ENCODE assay signal across 26 cellular contexts in genomic region chr10:129417882-129418281, GRCh38. TPM values are rescaled to one million over a fixed set of nuclear protein-coding genes. Genes with fewer than 3 reads are reported as not detected.
DNase-seq lines count a peak whose midpoint lies in the region; ATAC-seq, FAIRE-seq and TF ChIP-seq lines count a peak whose summit lies in the region.
"Had no signal": no experiment of that assay in that cellular context is flagged by ENCODE, and none has a peak within 500 bp of the region (broad histone marks: within the 10 kb centered on the region; RNA-seq: fewer than 3 reads in every experiment).

No MANE protein-coding gene starts in this region.

- H3K36me3 ChIP-seq in heart left ventricle (no peaks in the 10 kb centered on the region), heart right ventricle (no peaks in the 10 kb centered on the region), pancreas (no peaks in the 10 kb centered on the region)
- H3K36me3 ChIP-seq: stomach had no signal

- H3K4me3 ChIP-seq in heart left ventricle (peak overlapping the region in 2 of 12 donors; percentile 2 to 22), heart right ventricle (peak overlapping the region in 1 of 10 donors; percentile 20), pancreas (no peak overlapping the region)
- H3K4me3 ChIP-seq: GM12878, skin epidermis, stomach had no signal

- H3K4me1 ChIP-seq in heart left ventricle (peaks cover 0 to 21% (median 4%) of the 10 kb centered on the region in 12 donors), heart right ventricle (peaks cover 0 to 38% (median 11%) of the 10 kb centered on the region in 9 donors), pancreas (no peaks in the 10 kb centered on the region)
- H3K4me1 ChIP-seq: stomach had no signal

- peaks cover 0 to 8% (median 0%) of the 10 kb centered on the region in 9 donors for H3K27me3 ChIP-seq in heart left ventricle
- H3K27me3 ChIP-seq in heart right ventricle, result peaks cover 0 to 14% (median 7%) of the 10 kb centered on the region in 7 donors
- peaks cover 0 to 5% (median 0%) of the 10 kb centered on the region in 4 donors for H3K27me3 ChIP-seq in pancreas

- TF ChIP-seq POLR2A in heart left ventricle (IDR thresholded peaks at IDR 0.05), result no peak

- DNase-seq in heart left ventricle (peak in 3 of 5 donors; percentile 37 to 65 (median 52)), Right ventricle myocardium inferior (ENCODE audit: missing footprints) (no peak), SW480 (ENCODE audit: low spot score) (peak; percentile 32), heart right ventricle (peak in 1 of 2 donors; percentile 64), pancreas (no peak)
- DNase-seq in activated CD8-positive, alpha-beta memory T cell treated with anti-CD3 and anti-CD28 coated beads for 24 hours, result no peak
- no peak for DNase-seq in activated CD4-positive, alpha-beta T cell treated with anti-CD3 and anti-CD28 coated beads, Interleukin-2, amount 50 U/mL, for 4 hours
- DNase-seq: activated CD4-positive, alpha-beta T cell treated with anti-CD3 and anti-CD28 coated beads, Interleukin-2, amount 50 U/mL, for 1 hour; activated naive CD4-positive, alpha-beta T cell treated with anti-CD3 and anti-CD28 coated beads, Interleukin-2, amount 10 ng/mL, durations not matched to agents 7 days and 5 days; anterior cingulate cortex; cerebellar nuclear complex; effector memory CD8-positive, alpha-beta T cell; HCEC 1CT; midbrain; NCI-H146; nephron progenitor cell; posterior cingulate gyrus; SIG-M5; stimulated activated CD4-positive, alpha-beta T cell treated with anti-CD3 and anti-CD28 coated beads, Interleukin-4, amount 100 ng/mL, for 1 hour; stomach had no signal

- ATAC-seq in heart left ventricle, result peak; percentile 37 to 91 (median 56)
- no peak for ATAC-seq in Right ventricle myocardium inferior
- peak; percentile 61 to 93 (median 84) for ATAC-seq in heart right ventricle
- ATAC-seq in HG02840 (IDR thresholded peaks at IDR 0.05; ENCODE audit: low FRiP score, unreplicated experiment), result no peak
- no peak for ATAC-seq in pancreas
- ATAC-seq: effector memory CD8-positive, alpha-beta T cell; GM12878 had no signal

- WGBS in heart left ventricle, 4 donors, result 45 to 48% (median 46%) methylated on average over 8 of the region's 8 CpGs
- WGBS in heart right ventricle, 2 donors, result 39 to 45% methylated on average over 8 of the region's 8 CpGs
- 49 to 61% methylated on average over 8 of the region's 8 CpGs for WGBS in pancreas, 2 donors

- intact Hi-C loops in heart left ventricle (cut with DNase I), result loop anchor here in 1 of 10 donors (10.0 kb wide), 1 partner anchor 383 kb away; no protein-coding TSS in a partner anchor
- intact Hi-C loops in Right ventricle myocardium inferior (cut with DNase I), result loop anchor here (10.0 kb wide), 1 partner anchor 383 kb away; no protein-coding TSS in a partner anchor
- intact Hi-C loops in heart right ventricle (cut with DNase I), result loop anchor here in 2 of 10 donors (10.0 kb wide), 2 partner anchors 383 to 547 kb away; partner anchors contain the start of gene EBF3 (in 1 of the 2)
- intact Hi-C loops in pancreas (cut with DNase I), result no loop called here

- peak in 3 of 12 donors; percentile 8 to 23 (median 23) for TF ChIP-seq CTCF in heart left ventricle (IDR thresholded peaks at IDR 0.05)
- peak in 3 of 9 donors; percentile 6 to 37 (median 16) for TF ChIP-seq CTCF in heart right ventricle (IDR thresholded peaks at IDR 0.05)
- TF ChIP-seq CTCF in pancreas (IDR thresholded peaks at IDR 0.05), result no peak

- H3K27ac ChIP-seq in heart left ventricle (peak overlapping the region in 5 of 12 donors; percentile 11 to 48 (median 44)), heart right ventricle (peak overlapping the region in 6 of 10 donors; percentile 8 to 53 (median 36)), pancreas (no peak overlapping the region)
- H3K27ac ChIP-seq: stomach had no signal

- no peak for FAIRE-seq in pancreas (lab: Jason Lieb, UNC)
- FAIRE-seq: G401.6, GM12878 had no signal

- H3K9me3 ChIP-seq in heart left ventricle, result no peaks in the 10 kb centered on the region
- H3K9me3 ChIP-seq in heart right ventricle, result no peaks in the 10 kb centered on the region
- H3K9me3 ChIP-seq in pancreas, result no peaks in the 10 kb centered on the region
- H3K9me3 ChIP-seq: stomach had no signal

RNA-seq across cellular contexts. Expression of gene MGMT, which starts 49.2 kb away (rescaled TPM):
- total RNA-seq in heart left ventricle (10 to 100 TPM in 7 of 9 donors, 1 to 10 TPM in 2; 6.2 to 25.3 (median 14.8) TPM), Right ventricle myocardium inferior (14.5 TPM), heart right ventricle (10 to 100 TPM in 8 of 10 donors, 1 to 10 TPM in 2; 8.4 to 17.8 (median 12.9) TPM), pancreas (10 to 100 TPM in 5 of 6 donors, 1 to 10 TPM in 1; 9.1 to 18.6 (median 12.4) TPM)
- polyA plus RNA-seq in heart left ventricle (10 to 100 TPM in 1 of 2 donors, 1 to 10 TPM in 1; 8.4 to 11.0 TPM), heart right ventricle (10 to 100 TPM; 10.1 to 11.9 TPM), pancreas (10 to 100 TPM; 10.1 to 11.8 TPM)
- total RNA-seq: A172, M059J had no signal

Comparison
In these comparisons a context has a peak if more than half of its experiments do, and no peak if none do; other contexts are left out.
1. ATAC-seq: peak in heart left ventricle (4 of 4) and heart right ventricle (8 of 8); none in Right ventricle myocardium inferior (single experiment), HG02840 (single experiment) and pancreas (0 of 4).
2. DNase-seq: peak in heart left ventricle (3 of 5) and SW480 (single experiment); none in Right ventricle myocardium inferior (single experiment), pancreas (0 of 6), activated CD8-positive, alpha-beta memory T cell treated with anti-CD3 and anti-CD28 coated beads for 24 hours (single experiment) and activated CD4-positive, alpha-beta T cell treated with anti-CD3 and anti-CD28 coated beads, Interleukin-2, amount 50 U/mL, for 4 hours (0 of 2).
3. H3K27ac ChIP-seq: peak in heart right ventricle (6 of 10); none in pancreas (0 of 4).